In genomic region chr11:19431059-19431398, GRCh38 we compare ENCODE assay signal across 1 cellular context.
TF ChIP-seq lines count a peak whose summit lies in the region.

No MANE protein-coding gene starts in this region.

TF ChIP-seq in H1, 55 proteins besides CTCF, POLR2A, EP300 and RAD21 (continued from another document):
- TF ChIP-seq, protein P1, sequence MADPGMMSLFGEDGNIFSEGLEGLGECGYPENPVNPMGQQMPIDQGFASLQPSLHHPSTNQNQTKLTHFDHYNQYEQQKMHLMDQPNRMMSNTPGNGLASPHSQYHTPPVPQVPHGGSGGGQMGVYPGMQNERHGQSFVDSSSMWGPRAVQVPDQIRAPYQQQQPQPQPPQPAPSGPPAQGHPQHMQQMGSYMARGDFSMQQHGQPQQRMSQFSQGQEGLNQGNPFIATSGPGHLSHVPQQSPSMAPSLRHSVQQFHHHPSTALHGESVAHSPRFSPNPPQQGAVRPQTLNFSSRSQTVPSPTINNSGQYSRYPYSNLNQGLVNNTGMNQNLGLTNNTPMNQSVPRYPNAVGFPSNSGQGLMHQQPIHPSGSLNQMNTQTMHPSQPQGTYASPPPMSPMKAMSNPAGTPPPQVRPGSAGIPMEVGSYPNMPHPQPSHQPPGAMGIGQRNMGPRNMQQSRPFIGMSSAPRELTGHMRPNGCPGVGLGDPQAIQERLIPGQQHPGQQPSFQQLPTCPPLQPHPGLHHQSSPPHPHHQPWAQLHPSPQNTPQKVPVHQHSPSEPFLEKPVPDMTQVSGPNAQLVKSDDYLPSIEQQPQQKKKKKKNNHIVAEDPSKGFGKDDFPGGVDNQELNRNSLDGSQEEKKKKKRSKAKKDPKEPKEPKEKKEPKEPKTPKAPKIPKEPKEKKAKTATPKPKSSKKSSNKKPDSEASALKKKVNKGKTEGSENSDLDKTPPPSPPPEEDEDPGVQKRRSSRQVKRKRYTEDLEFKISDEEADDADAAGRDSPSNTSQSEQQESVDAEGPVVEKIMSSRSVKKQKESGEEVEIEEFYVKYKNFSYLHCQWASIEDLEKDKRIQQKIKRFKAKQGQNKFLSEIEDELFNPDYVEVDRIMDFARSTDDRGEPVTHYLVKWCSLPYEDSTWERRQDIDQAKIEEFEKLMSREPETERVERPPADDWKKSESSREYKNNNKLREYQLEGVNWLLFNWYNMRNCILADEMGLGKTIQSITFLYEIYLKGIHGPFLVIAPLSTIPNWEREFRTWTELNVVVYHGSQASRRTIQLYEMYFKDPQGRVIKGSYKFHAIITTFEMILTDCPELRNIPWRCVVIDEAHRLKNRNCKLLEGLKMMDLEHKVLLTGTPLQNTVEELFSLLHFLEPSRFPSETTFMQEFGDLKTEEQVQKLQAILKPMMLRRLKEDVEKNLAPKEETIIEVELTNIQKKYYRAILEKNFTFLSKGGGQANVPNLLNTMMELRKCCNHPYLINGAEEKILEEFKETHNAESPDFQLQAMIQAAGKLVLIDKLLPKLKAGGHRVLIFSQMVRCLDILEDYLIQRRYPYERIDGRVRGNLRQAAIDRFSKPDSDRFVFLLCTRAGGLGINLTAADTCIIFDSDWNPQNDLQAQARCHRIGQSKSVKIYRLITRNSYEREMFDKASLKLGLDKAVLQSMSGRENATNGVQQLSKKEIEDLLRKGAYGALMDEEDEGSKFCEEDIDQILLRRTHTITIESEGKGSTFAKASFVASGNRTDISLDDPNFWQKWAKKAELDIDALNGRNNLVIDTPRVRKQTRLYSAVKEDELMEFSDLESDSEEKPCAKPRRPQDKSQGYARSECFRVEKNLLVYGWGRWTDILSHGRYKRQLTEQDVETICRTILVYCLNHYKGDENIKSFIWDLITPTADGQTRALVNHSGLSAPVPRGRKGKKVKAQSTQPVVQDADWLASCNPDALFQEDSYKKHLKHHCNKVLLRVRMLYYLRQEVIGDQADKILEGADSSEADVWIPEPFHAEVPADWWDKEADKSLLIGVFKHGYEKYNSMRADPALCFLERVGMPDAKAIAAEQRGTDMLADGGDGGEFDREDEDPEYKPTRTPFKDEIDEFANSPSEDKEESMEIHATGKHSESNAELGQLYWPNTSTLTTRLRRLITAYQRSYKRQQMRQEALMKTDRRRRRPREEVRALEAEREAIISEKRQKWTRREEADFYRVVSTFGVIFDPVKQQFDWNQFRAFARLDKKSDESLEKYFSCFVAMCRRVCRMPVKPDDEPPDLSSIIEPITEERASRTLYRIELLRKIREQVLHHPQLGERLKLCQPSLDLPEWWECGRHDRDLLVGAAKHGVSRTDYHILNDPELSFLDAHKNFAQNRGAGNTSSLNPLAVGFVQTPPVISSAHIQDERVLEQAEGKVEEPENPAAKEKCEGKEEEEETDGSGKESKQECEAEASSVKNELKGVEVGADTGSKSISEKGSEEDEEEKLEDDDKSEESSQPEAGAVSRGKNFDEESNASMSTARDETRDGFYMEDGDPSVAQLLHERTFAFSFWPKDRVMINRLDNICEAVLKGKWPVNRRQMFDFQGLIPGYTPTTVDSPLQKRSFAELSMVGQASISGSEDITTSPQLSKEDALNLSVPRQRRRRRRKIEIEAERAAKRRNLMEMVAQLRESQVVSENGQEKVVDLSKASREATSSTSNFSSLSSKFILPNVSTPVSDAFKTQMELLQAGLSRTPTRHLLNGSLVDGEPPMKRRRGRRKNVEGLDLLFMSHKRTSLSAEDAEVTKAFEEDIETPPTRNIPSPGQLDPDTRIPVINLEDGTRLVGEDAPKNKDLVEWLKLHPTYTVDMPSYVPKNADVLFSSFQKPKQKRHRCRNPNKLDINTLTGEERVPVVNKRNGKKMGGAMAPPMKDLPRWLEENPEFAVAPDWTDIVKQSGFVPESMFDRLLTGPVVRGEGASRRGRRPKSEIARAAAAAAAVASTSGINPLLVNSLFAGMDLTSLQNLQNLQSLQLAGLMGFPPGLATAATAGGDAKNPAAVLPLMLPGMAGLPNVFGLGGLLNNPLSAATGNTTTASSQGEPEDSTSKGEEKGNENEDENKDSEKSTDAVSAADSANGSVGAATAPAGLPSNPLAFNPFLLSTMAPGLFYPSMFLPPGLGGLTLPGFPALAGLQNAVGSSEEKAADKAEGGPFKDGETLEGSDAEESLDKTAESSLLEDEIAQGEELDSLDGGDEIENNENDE (IDR thresholded peaks at IDR 0.05; ENCODE audit: insufficient replicate concordance, low read length) = no peak
- no peak for TF ChIP-seq TCF12 (IDR thresholded peaks at IDR 0.05; ENCODE audit: low read depth, low read length)
- no peak for TF ChIP-seq BCL11A (IDR thresholded peaks at IDR 0.05; ENCODE audit: low read depth in 2 of 2, low read length in 2 of 2)
- no peak for TF ChIP-seq JUND (IDR thresholded peaks at IDR 0.05; ENCODE audit: low read length)
- no peak for TF ChIP-seq KDM1A (IDR thresholded peaks at IDR 0.05; ENCODE audit: borderline replicate concordance, low read length)
- no peak for TF ChIP-seq SIN3A (conservative IDR thresholded peaks at IDR 0.05 in 1 of 2, IDR thresholded peaks at IDR 0.05 in 1 of 2; ENCODE audit: low read depth in 1 of 2, low read length in 2 of 2)
- TF ChIP-seq ATF2 (IDR thresholded peaks at IDR 0.05; ENCODE audit: low read length) = no peak
TF ChIP-seq in H1: peak in this region for 0.
